8 cellular contexts compared by ENCODE assay signal in genomic region chr6:33812669-33813068, GRCh38. TPM values are rescaled to one million over a fixed set of nuclear protein-coding genes. Genes with fewer than 3 reads are reported as not detected.
DNase-seq lines count a peak whose midpoint lies in the region; ATAC-seq lines count a peak whose summit lies in the region.

No MANE protein-coding gene starts in this region.

- intact Hi-C loops in left ventricle myocardium superior (cut with micrococcal nuclease): no loop called here

- peak; percentile 45 for DNase-seq in activated CD4-positive, CD25-positive, alpha-beta regulatory T cell treated with anti-CD3 and anti-CD28 coated beads, Interleukin-2, amount 50 U/mL, for 72 hours
- DNase-seq in NCI-H1092 (lab: John Stamatoyannopoulos, UW) (peak; percentile 35), activated T-cell treated with anti-CD3 and anti-CD28 coated beads for 48 hours (ENCODE audit: low read depth) (peak; percentile 15), left ventricle myocardium superior (peak; percentile 71), caudate nucleus (lab: John Stamatoyannopoulos, UW) (no peak), NCI-H2107 treated with DMSO at 0.1 percent for 48 hours (lab: John Stamatoyannopoulos, UW; ENCODE audit: unreplicated experiment) (no peak)
- peak; percentile 11 to 12 for DNase-seq in stimulated activated CD4-positive, alpha-beta T cell treated with anti-CD3 and anti-CD28 coated beads, Interleukin-15, amount 100 ng/mL, for 48 hours (ENCODE audit: low read depth in 2 of 2)

- ATAC-seq in activated CD4-positive, CD25-positive, alpha-beta regulatory T cell treated with anti-CD3 and anti-CD28 coated beads, Interleukin-2, amount 50 U/mL, for 24 hours: no peak
- ATAC-seq in left ventricle myocardium superior: peak; percentile 58

- H3K27ac ChIP-seq in caudate nucleus (ENCODE audit: low read depth, low read length): no peak overlapping the region

RNA-seq across cellular contexts. Expression of gene MLN, which starts 8.9 kb away (rescaled TPM):
- total RNA-seq in left ventricle myocardium superior: not detected

RNA-seq across cellular contexts. Expression of gene LEMD2, which starts 23.7 kb away (rescaled TPM):
- 22.5 TPM for total RNA-seq in left ventricle myocardium superior

Comparison
In these comparisons a context has a peak if more than half of its experiments do, and no peak if none do; other contexts are left out.
1. DNase-seq: peak in activated CD4-positive, CD25-positive, alpha-beta regulatory T cell treated with anti-CD3 and anti-CD28 coated beads, Interleukin-2, amount 50 U/mL, for 72 hours (single experiment), NCI-H1092 (single experiment), activated T-cell treated with anti-CD3 and anti-CD28 coated beads for 48 hours (single experiment), left ventricle myocardium superior (single experiment) and stimulated activated CD4-positive, alpha-beta T cell treated with anti-CD3 and anti-CD28 coated beads, Interleukin-15, amount 100 ng/mL, for 48 hours (2 of 2); none in caudate nucleus (0 of 61) and NCI-H2107 treated with DMSO at 0.1 percent for 48 hours (single experiment).